8 cellular contexts compared by ENCODE assay signal in genomic region chr22:38753894-38754246, GRCh38. TPM values are rescaled to one million over a fixed set of nuclear protein-coding genes. Genes with fewer than 3 reads are reported as not detected.
DNase-seq lines count a peak whose midpoint lies in the region; ATAC-seq and TF ChIP-seq lines count a peak whose summit lies in the region.
"Had no signal": no experiment of that assay in that cellular context is flagged by ENCODE, and none has a peak within 500 bp of the region (broad histone marks: within the 10 kb centered on the region; RNA-seq: fewer than 3 reads in every experiment).

No MANE protein-coding gene starts in this region.

- no peak overlapping the region for H3K4me2 ChIP-seq in H9 (ENCODE audit: insufficient read depth, insufficient read length, low read length)

- peaks cover 22 to 25% of the 10 kb centered on the region in 2 experiments for H3K4me1 Mint-ChIP-seq in H9
- peaks cover 49 to 85% of the 10 kb centered on the region in 2 donors for H3K4me1 Mint-ChIP-seq in stimulated activated naive B cell treated with anti-CD40 and anti-IgM and Interleukin-4, amounts not matched to agents 10 μg/mL and 1 μg/mL and 100 μg/mL, for 72 hours

- peak overlapping the region; percentile 80; the same call in 1 of the 2 replicates for H3K4me3 ChIP-seq in iPS-18c (ENCODE audit: insufficient read depth, low read depth, low read length)
- H3K4me3 ChIP-seq: mucosa of descending colon had no signal

- H3K9me3 ChIP-seq in H9 (ENCODE audit: control insufficient read depth, low read depth, low read length) (no peaks in the 10 kb centered on the region), iPS-18c (ENCODE audit: control insufficient read depth, insufficient read depth, low read length) (no peaks in the 10 kb centered on the region)
- H3K9me3 ChIP-seq: mucosa of descending colon had no signal

- H3T11ph ChIP-seq in H9 (ENCODE audit: low read length): no peak overlapping the region

- peak overlapping the region in 1 of 3 experiments; percentile 75; a peak in 1 of 7 replicates for H3K27ac Mint-ChIP-seq in H9
- H3K27ac Mint-ChIP-seq in stimulated activated naive B cell treated with anti-CD40 and anti-IgM and Interleukin-4, amounts not matched to agents 10 μg/mL and 1 μg/mL and 100 μg/mL, for 72 hours: peak overlapping the region; percentile 86

- H3K27ac ChIP-seq in H9 (ENCODE audit: insufficient read length, low read depth, low read length): no peak overlapping the region
- H3K27ac ChIP-seq in VCaP: peak overlapping the region; percentile 98

- no peak overlapping the region for H4K5ac ChIP-seq in H9 (ENCODE audit: insufficient read length, low read depth, low read length)

- peak overlapping the region; percentile 54; the same call in 1 of the 2 replicates for H3K14ac ChIP-seq in H9 (ENCODE audit: insufficient read depth, low read length)

- peaks cover 0 to 17% (median 5%) of the 10 kb centered on the region in 3 experiments; a peak in 4 of 7 replicates for H3K36me3 Mint-ChIP-seq in H9 (ENCODE audit: insufficient read depth in 1 of 3, low read depth in 3 of 3)
- H3K36me3 Mint-ChIP-seq in stimulated activated naive B cell treated with anti-CD40 and anti-IgM and Interleukin-4, amounts not matched to agents 10 μg/mL and 1 μg/mL and 100 μg/mL, for 72 hours: peaks cover 37 to 40% of the 10 kb centered on the region in 2 donors

- no peak for ATAC-seq in stimulated activated naive B cell treated with anti-CD40 and anti-IgM and Interleukin-4, amounts not matched to agents 10 μg/mL and 1 μg/mL and 100 μg/mL, for 72 hours (replicated peaks)
- no peak for ATAC-seq in GM21367 (IDR thresholded peaks at IDR 0.05; ENCODE audit: unreplicated experiment)

- H4K8ac ChIP-seq in H9 (replicated peaks; ENCODE audit: insufficient read length, low read depth, low read length): no peak overlapping the region

- H3K4ac ChIP-seq in H9 (ENCODE audit: low read depth, low read length): no peak overlapping the region

- H4K20me1 ChIP-seq in H9 (ENCODE audit: control insufficient read depth, insufficient read depth, insufficient read length): no peaks in the 10 kb centered on the region

- H3K9me3 Mint-ChIP-seq in H9: no peaks in the 10 kb centered on the region
- H3K9me3 Mint-ChIP-seq in stimulated activated naive B cell treated with anti-CD40 and anti-IgM and Interleukin-4, amounts not matched to agents 10 μg/mL and 1 μg/mL and 100 μg/mL, for 72 hours: peaks cover 0 to 3% of the 10 kb centered on the region in 2 donors

- H3K79me1 ChIP-seq in H9 (ENCODE audit: insufficient read depth, low read depth, low read length, poor library complexity, severe bottlenecking): no peaks in the 10 kb centered on the region

- H3K56ac ChIP-seq in H9 (ENCODE audit: insufficient read length, low read depth, low read length): no peak overlapping the region

- no peak overlapping the region for H2AFZ ChIP-seq in H9 (ENCODE audit: low read length)

- H3K27me3 ChIP-seq in H9 (ENCODE audit: insufficient read depth, low read length): no peaks in the 10 kb centered on the region; the same call in 1 of the 2 replicates

- peaks cover 9% of the 10 kb centered on the region for H3K23me2 ChIP-seq in H9 (ENCODE audit: insufficient read length, low read depth, low read length, poor library complexity, severe bottlenecking)

- TF ChIP-seq CTCF in H9 (conservative IDR thresholded peaks at IDR 0.05) (no peak), VCaP (conservative IDR thresholded peaks at IDR 0.05) (no peak)

- DNase-seq in H9: no peak
- no peak for DNase-seq in stimulated activated naive B cell treated with anti-CD40 and anti-IgM and Interleukin-4, amounts not matched to agents 10 μg/mL and 1 μg/mL and 100 μg/mL, for 72 hours
- DNase-seq in HuH-7 (ENCODE audit: low spot score): no peak
- no peak for DNase-seq in NCI-H146 (lab: John Stamatoyannopoulos, UW)

- no CpG with 5 or more reads among the region's 5 CpGs for WGBS in H9 (ENCODE audit: extremely low coverage, insufficient read length, low lambda C conversion rate)

- peak overlapping the region; percentile 7 to 83; a peak in 2 of 5 replicates for H3K4me3 Mint-ChIP-seq in H9
- peak overlapping the region; percentile 85 to 88 for H3K4me3 Mint-ChIP-seq in stimulated activated naive B cell treated with anti-CD40 and anti-IgM and Interleukin-4, amounts not matched to agents 10 μg/mL and 1 μg/mL and 100 μg/mL, for 72 hours

- H4K91ac ChIP-seq in H9 (ENCODE audit: insufficient read length, low read depth, low read length): no peak overlapping the region

- no peak overlapping the region for H2AK5ac ChIP-seq in H9 (ENCODE audit: insufficient read length, low read length)

- H3K27me3 Mint-ChIP-seq in H9 (ENCODE audit: low read depth): peaks cover 5% of the 10 kb centered on the region
- H3K27me3 Mint-ChIP-seq in stimulated activated naive B cell treated with anti-CD40 and anti-IgM and Interleukin-4, amounts not matched to agents 10 μg/mL and 1 μg/mL and 100 μg/mL, for 72 hours: no peaks in the 10 kb centered on the region

- no peak overlapping the region for H2BK12ac ChIP-seq in H9 (ENCODE audit: insufficient read length, low read depth, low read length)

- H2BK20ac ChIP-seq in H9 (ENCODE audit: low read depth, low read length, poor library complexity, severe bottlenecking): no peak overlapping the region

- no peak overlapping the region for H3K9ac ChIP-seq in H9 (ENCODE audit: extremely low read depth, insufficient read length, low read length)

- H3K4me1 ChIP-seq in H9 (ENCODE audit: insufficient read depth, low read length): peaks cover 5% of the 10 kb centered on the region; the same call in 1 of the 2 replicates

- H3K18ac ChIP-seq in H9 (ENCODE audit: insufficient read length, low read depth, low read length): peak overlapping the region; percentile 27

- H2BK5ac ChIP-seq in H9 (ENCODE audit: insufficient read length, low read length): no peak overlapping the region

- H2BK120ac ChIP-seq in H9 (ENCODE audit: low read depth, low read length, poor library complexity, severe bottlenecking): no peak overlapping the region

- no peaks in the 10 kb centered on the region for H3K79me2 ChIP-seq in H9 (ENCODE audit: insufficient read depth, low read length)

- no peak overlapping the region for H2BK15ac ChIP-seq in H9 (ENCODE audit: low read depth, low read length)

- no peak overlapping the region for H3K23ac ChIP-seq in H9 (ENCODE audit: insufficient read length, low read depth, low read length)

RNA-seq across cellular contexts. Expression of gene SUN2, which starts 1.9 kb away (rescaled TPM):
- 12.0 and 12.1 TPM in 2 replicates for total RNA-seq in H9 (2021)

RNA-seq across cellular contexts. Expression of gene DNAL4, which starts 40.1 kb away (rescaled TPM):
- 8.3 and 8.9 TPM in 2 replicates for total RNA-seq in H9 (2021)

RNA-seq across cellular contexts. Expression of gene GTPBP1, which starts 48.1 kb away (rescaled TPM):
- total RNA-seq in H9 (2021): 108 TPM in 2 replicates

RNA-seq across cellular contexts. Expression of gene JOSD1, which starts 53.1 kb away (rescaled TPM):
- 18.3 and 19.2 TPM in 2 replicates for total RNA-seq in H9 (2021)
